Comparison of ENCODE assay signal across 13 cellular contexts in genomic region chrX:13716905-13717304, GRCh38. TPM values are rescaled to one million over a fixed set of nuclear protein-coding genes. Genes with fewer than 3 reads are reported as not detected.
A peak's percentile ranks its signal among the peaks of the same experiment; 100 is the strongest.
DNase-seq lines count a peak whose midpoint lies in the region; ATAC-seq lines count a peak whose summit lies in the region.
"Had no signal": no experiment of that assay in that cellular context is flagged by ENCODE, and none has a peak within 500 bp of the region (broad histone marks: within the 10 kb centered on the region; RNA-seq: fewer than 3 reads in every experiment).

No MANE protein-coding gene starts in this region.

- H3K27me3 Mint-ChIP-seq in activated CD4-positive, alpha-beta T cell treated with anti-CD3 and anti-CD28 coated beads for 36 hours: no peaks in the 10 kb centered on the region
- no peaks in the 10 kb centered on the region for H3K27me3 Mint-ChIP-seq in CD8-positive, alpha-beta memory T cell
- no peaks in the 10 kb centered on the region for H3K27me3 Mint-ChIP-seq in activated CD8-positive, alpha-beta T cell treated with anti-CD3 and anti-CD28 coated beads, Interleukin-2, amount 10 ng/mL, durations not matched to agents 7 days and 5 days (ENCODE audit: low read depth)
- no peaks in the 10 kb centered on the region for H3K27me3 Mint-ChIP-seq in naive thymus-derived CD8-positive, alpha-beta T cell
- H3K27me3 Mint-ChIP-seq: activated B cell treated with CpG ODN at 0.5 μM for 24 hours had no signal

- peaks cover 22% of the 10 kb centered on the region for H3K4me1 Mint-ChIP-seq in activated CD4-positive, alpha-beta T cell treated with anti-CD3 and anti-CD28 coated beads for 36 hours
- H3K4me1 Mint-ChIP-seq in CD8-positive, alpha-beta memory T cell: peaks cover 55 to 62% (median 62%) of the 10 kb centered on the region in 3 donors
- H3K4me1 Mint-ChIP-seq in activated CD8-positive, alpha-beta T cell treated with anti-CD3 and anti-CD28 coated beads, Interleukin-2, amount 10 ng/mL, durations not matched to agents 7 days and 5 days (ENCODE audit: low read depth): peaks cover 29% of the 10 kb centered on the region
- H3K4me1 Mint-ChIP-seq in naive thymus-derived CD8-positive, alpha-beta T cell: peaks cover 6 to 40% (median 24%) of the 10 kb centered on the region in 4 donors

- no peaks in the 10 kb centered on the region for H3K9me3 Mint-ChIP-seq in activated CD4-positive, alpha-beta T cell treated with anti-CD3 and anti-CD28 coated beads for 36 hours (ENCODE audit: low read depth)
- no peaks in the 10 kb centered on the region for H3K9me3 Mint-ChIP-seq in CD8-positive, alpha-beta memory T cell
- no peaks in the 10 kb centered on the region for H3K9me3 Mint-ChIP-seq in activated CD8-positive, alpha-beta T cell treated with anti-CD3 and anti-CD28 coated beads, Interleukin-2, amount 10 ng/mL, durations not matched to agents 7 days and 5 days (ENCODE audit: insufficient read depth)
- H3K9me3 Mint-ChIP-seq in naive thymus-derived CD8-positive, alpha-beta T cell: peaks cover 0 to 2% (median 0%) of the 10 kb centered on the region in 9 donors
- H3K9me3 Mint-ChIP-seq: activated B cell treated with CpG ODN at 0.5 μM for 24 hours had no signal

- no peak overlapping the region for H3K9ac ChIP-seq in Karpas-422 (ENCODE audit: low read length)

- peak; percentile 66 for ATAC-seq in activated CD4-positive, alpha-beta T cell treated with anti-CD3 and anti-CD28 coated beads for 36 hours
- no peak for ATAC-seq in activated CD8-positive, alpha-beta T cell treated with anti-CD3 and anti-CD28 coated beads, Interleukin-2, amount 10 ng/mL, durations not matched to agents 7 days and 5 days
- ATAC-seq in naive thymus-derived CD8-positive, alpha-beta T cell: peak; percentile 79
- no peak for ATAC-seq in HG03097 (IDR thresholded peaks at IDR 0.05; ENCODE audit: low FRiP score, unreplicated experiment)
- ATAC-seq: HCT116 had no signal

- no peak overlapping the region for H3K4me2 ChIP-seq in Karpas-422 (ENCODE audit: low read depth, low read length, poor library complexity, severe bottlenecking)

- H4K20me1 ChIP-seq in Karpas-422 (ENCODE audit: insufficient read depth, low read depth, low read length): no peaks in the 10 kb centered on the region

- intact Hi-C loops in activated CD4-positive, alpha-beta T cell treated with anti-CD3 and anti-CD28 coated beads for 36 hours (cut with DNase I, micrococcal nuclease): no loop called here

- no peaks in the 10 kb centered on the region for H3K9me2 ChIP-seq in Karpas-422 (replicated peaks; ENCODE audit: insufficient read depth, low read length)

- H3K27ac Mint-ChIP-seq in activated CD4-positive, alpha-beta T cell treated with anti-CD3 and anti-CD28 coated beads for 36 hours: no peak overlapping the region
- peak overlapping the region; percentile 82 to 97 (median 94) for H3K27ac Mint-ChIP-seq in CD8-positive, alpha-beta memory T cell
- peak overlapping the region; percentile 57 for H3K27ac Mint-ChIP-seq in activated CD8-positive, alpha-beta T cell treated with anti-CD3 and anti-CD28 coated beads, Interleukin-2, amount 10 ng/mL, durations not matched to agents 7 days and 5 days
- H3K27ac Mint-ChIP-seq in naive thymus-derived CD8-positive, alpha-beta T cell: peak overlapping the region in 8 of 10 donors; percentile 24 to 93 (median 81)
- H3K27ac Mint-ChIP-seq: activated B cell treated with CpG ODN at 0.5 μM for 24 hours had no signal

- CTCF ChIA-PET in activated CD4-positive, alpha-beta T cell treated with anti-CD3 and anti-CD28 coated beads for 36 hours (lab: Charles Lee): interaction anchor here (1.1 kb wide), 1 partner anchor 54 kb away, joined by 4 read pairs; no protein-coding TSS in a partner anchor
- CTCF ChIA-PET in CD8-positive, alpha-beta memory T cell (lab: Charles Lee): interaction anchor here (1.1 kb wide), 1 partner anchor 8 kb away, joined by 4 read pairs; no protein-coding TSS in a partner anchor
- CTCF ChIA-PET in activated CD8-positive, alpha-beta T cell treated with anti-CD3 and anti-CD28 coated beads, Interleukin-2, amount 10 ng/mL, durations not matched to agents 7 days and 5 days (lab: Charles Lee): no interaction called here

- peaks cover 34% of the 10 kb centered on the region for H3K79me2 ChIP-seq in Karpas-422 (ENCODE audit: low read length)

- H3K27me3 ChIP-seq in CD8-positive, alpha-beta memory T cell (ENCODE audit: insufficient read depth, low read length, poor library complexity, severe bottlenecking): no peaks in the 10 kb centered on the region
- H3K27me3 ChIP-seq in Karpas-422 (ENCODE audit: low read length): no peaks in the 10 kb centered on the region
- H3K27me3 ChIP-seq: colonic mucosa, SJSA1 had no signal

- DNase-seq in activated CD4-positive, alpha-beta T cell treated with anti-CD3 and anti-CD28 coated beads for 36 hours: peak; percentile 18
- DNase-seq in activated CD4-positive, alpha-beta T cell treated with anti-CD3 and anti-CD28 coated beads, Interleukin-2, amount 50 U/mL, for 48 hours: no peak
- DNase-seq in CD8-positive, alpha-beta memory T cell: peak; percentile 34 to 80 (median 52)
- peak; percentile 37 for DNase-seq in activated CD8-positive, alpha-beta T cell treated with anti-CD3 and anti-CD28 coated beads, Interleukin-2, amount 10 ng/mL, durations not matched to agents 7 days and 5 days
- DNase-seq in naive thymus-derived CD8-positive, alpha-beta T cell: peak in 6 of 10 donors; percentile 2 to 73 (median 28)
- no peak for DNase-seq in SKM-1 treated with dmso at 0.1 percent for 144 hours (lab: John Stamatoyannopoulos, UW; ENCODE audit: unreplicated experiment)
- no peak for DNase-seq in Karpas-422
- DNase-seq: activated B cell treated with CpG ODN at 0.5 μM for 24 hours, colonic mucosa, NCI-H2029 had no signal

- H3K9me3 ChIP-seq in CD8-positive, alpha-beta memory T cell (ENCODE audit: low read length): no peaks in the 10 kb centered on the region
- H3K9me3 ChIP-seq in Karpas-422 (ENCODE audit: low read length): no peaks in the 10 kb centered on the region
- H3K9me3 ChIP-seq: colonic mucosa, SJSA1 had no signal

- H3K36me3 Mint-ChIP-seq in activated CD4-positive, alpha-beta T cell treated with anti-CD3 and anti-CD28 coated beads for 36 hours (ENCODE audit: low read depth): peaks cover 21% of the 10 kb centered on the region
- H3K36me3 Mint-ChIP-seq in CD8-positive, alpha-beta memory T cell: peaks cover 16 to 57% (median 21%) of the 10 kb centered on the region in 3 donors
- H3K36me3 Mint-ChIP-seq in activated CD8-positive, alpha-beta T cell treated with anti-CD3 and anti-CD28 coated beads, Interleukin-2, amount 10 ng/mL, durations not matched to agents 7 days and 5 days (ENCODE audit: low read depth): peaks cover 58% of the 10 kb centered on the region
- H3K36me3 Mint-ChIP-seq in naive thymus-derived CD8-positive, alpha-beta T cell: peaks cover 0 to 45% (median 0%) of the 10 kb centered on the region in 3 donors

- peaks cover 34% of the 10 kb centered on the region for H3K4me1 ChIP-seq in CD8-positive, alpha-beta memory T cell (ENCODE audit: insufficient read depth, low read length)
- H3K4me1 ChIP-seq in Karpas-422 (ENCODE audit: low read length): peaks cover 9% of the 10 kb centered on the region
- H3K4me1 ChIP-seq: colonic mucosa had no signal

- peak overlapping the region; percentile 9 for H3K27ac ChIP-seq in CD8-positive, alpha-beta memory T cell (ENCODE audit: low read depth, low read length)
- H3K27ac ChIP-seq in Karpas-422 (ENCODE audit: low read length): no peak overlapping the region
- H3K27ac ChIP-seq: colonic mucosa, SJSA1 had no signal

- H3K36me3 ChIP-seq in CD8-positive, alpha-beta memory T cell (ENCODE audit: insufficient read depth, low read length): no peaks in the 10 kb centered on the region
- peaks cover 26% of the 10 kb centered on the region; the same call in 1 of the 2 replicates for H3K36me3 ChIP-seq in Karpas-422 (ENCODE audit: insufficient read depth, low read length)

- H2AFZ ChIP-seq in Karpas-422 (ENCODE audit: low read length): no peak overlapping the region

- POLR2A ChIA-PET in activated CD4-positive, alpha-beta T cell treated with anti-CD3 and anti-CD28 coated beads for 36 hours (lab: Charles Lee): no interaction called here
- POLR2A ChIA-PET in CD8-positive, alpha-beta memory T cell (lab: Charles Lee): no interaction called here
- POLR2A ChIA-PET in activated CD8-positive, alpha-beta T cell treated with anti-CD3 and anti-CD28 coated beads, Interleukin-2, amount 10 ng/mL, durations not matched to agents 7 days and 5 days (lab: Charles Lee): interaction anchor here (4.8 kb wide), 1 partner anchor 18 kb away, joined by 25 read pairs; the partner anchor contains the start of genes OFD1 and TRAPPC2
- POLR2A ChIA-PET in naive thymus-derived CD8-positive, alpha-beta T cell (lab: Charles Lee): interaction anchor here (0.7 kb wide), 1 partner anchor 10 kb away, joined by 5 read pairs; no protein-coding TSS in a partner anchor

- H3K4me3 ChIP-seq in CD8-positive, alpha-beta memory T cell (ENCODE audit: low read length): no peak overlapping the region
- no peak overlapping the region for H3K4me3 ChIP-seq in Karpas-422 (ENCODE audit: low read length)
- H3K4me3 ChIP-seq: colonic mucosa, SJSA1 had no signal

- no peak overlapping the region for H3K4me3 Mint-ChIP-seq in activated CD4-positive, alpha-beta T cell treated with anti-CD3 and anti-CD28 coated beads for 36 hours
- H3K4me3 Mint-ChIP-seq in CD8-positive, alpha-beta memory T cell: peak overlapping the region; percentile 20 to 88 (median 73)
- H3K4me3 Mint-ChIP-seq in activated CD8-positive, alpha-beta T cell treated with anti-CD3 and anti-CD28 coated beads, Interleukin-2, amount 10 ng/mL, durations not matched to agents 7 days and 5 days: no peak overlapping the region
- peak overlapping the region in 8 of 10 donors; percentile 29 to 77 (median 48) for H3K4me3 Mint-ChIP-seq in naive thymus-derived CD8-positive, alpha-beta T cell
- H3K4me3 Mint-ChIP-seq: activated B cell treated with CpG ODN at 0.5 μM for 24 hours had no signal

RNA-seq across cellular contexts. Expression of gene TRAPPC2, which starts 17.5 kb away (rescaled TPM):
- 10 to 100 TPM; 10.3 to 16.4 TPM for total RNA-seq in activated CD4-positive, alpha-beta T cell treated with anti-CD3 and anti-CD28 coated beads for 36 hours
- 10 to 100 TPM; 18.7 to 19.0 TPM for total RNA-seq in CD8-positive, alpha-beta memory T cell
- polyA plus RNA-seq in CD8-positive, alpha-beta memory T cell: 50.6 TPM
- total RNA-seq in activated CD8-positive, alpha-beta T cell treated with anti-CD3 and anti-CD28 coated beads, Interleukin-2, amount 10 ng/mL, durations not matched to agents 7 days and 5 days: 10 to 100 TPM; 21.6 to 23.2 TPM
- 10 to 100 TPM; 34.3 to 35.5 TPM for total RNA-seq in naive thymus-derived CD8-positive, alpha-beta T cell
- 10 to 100 TPM; 25.7 to 51.5 (median 31.9) TPM for polyA plus RNA-seq in naive thymus-derived CD8-positive, alpha-beta T cell
- total RNA-seq in Karpas-422 (2014; rRNA removed; shearing (Covaris generic); ENCODE audit: low replicate concordance): 29.5 and 60.5 TPM in 2 replicates

RNA-seq across cellular contexts. Expression of gene OFD1, which starts 17.6 kb away (rescaled TPM):
- 10 to 100 TPM; 28.0 to 32.4 TPM for total RNA-seq in activated CD4-positive, alpha-beta T cell treated with anti-CD3 and anti-CD28 coated beads for 36 hours
- 10 to 100 TPM; 29.1 to 30.4 TPM for total RNA-seq in CD8-positive, alpha-beta memory T cell
- 46.3 TPM for polyA plus RNA-seq in CD8-positive, alpha-beta memory T cell
- 10 to 100 TPM; 29.6 to 30.4 TPM for total RNA-seq in activated CD8-positive, alpha-beta T cell treated with anti-CD3 and anti-CD28 coated beads, Interleukin-2, amount 10 ng/mL, durations not matched to agents 7 days and 5 days
- total RNA-seq in naive thymus-derived CD8-positive, alpha-beta T cell: 100 to 1,000 TPM; 119 to 127 TPM
- 10 to 100 TPM; 27.3 to 37.6 (median 33.8) TPM for polyA plus RNA-seq in naive thymus-derived CD8-positive, alpha-beta T cell
- 68.4 and 76.3 TPM in 2 replicates for total RNA-seq in Karpas-422 (2014; rRNA removed; shearing (Covaris generic); ENCODE audit: low replicate concordance)

RNA-seq across cellular contexts. Expression of gene RAB9A, which starts 28.0 kb away (rescaled TPM):
- 10 to 100 TPM; 24.9 to 31.4 TPM for total RNA-seq in activated CD4-positive, alpha-beta T cell treated with anti-CD3 and anti-CD28 coated beads for 36 hours
- 10 to 100 TPM; 27.1 to 32.8 TPM for total RNA-seq in CD8-positive, alpha-beta memory T cell
- polyA plus RNA-seq in CD8-positive, alpha-beta memory T cell: 48.1 TPM
- 10 to 100 TPM; 10.6 to 11.2 TPM for total RNA-seq in activated CD8-positive, alpha-beta T cell treated with anti-CD3 and anti-CD28 coated beads, Interleukin-2, amount 10 ng/mL, durations not matched to agents 7 days and 5 days
- total RNA-seq in naive thymus-derived CD8-positive, alpha-beta T cell: 10 to 100 TPM; 13.7 to 14.0 TPM
- polyA plus RNA-seq in naive thymus-derived CD8-positive, alpha-beta T cell: 10 to 100 TPM; 15.6 to 22.1 (median 17.3) TPM
- total RNA-seq in Karpas-422 (2014; rRNA removed; shearing (Covaris generic); ENCODE audit: low replicate concordance): 56.6 and 59.3 TPM in 2 replicates

Comparison
In these comparisons a context has a peak if more than half of its experiments do, and no peak if none do; other contexts are left out.
1. DNase-seq: peak in activated CD4-positive, alpha-beta T cell treated with anti-CD3 and anti-CD28 coated beads for 36 hours (single experiment), CD8-positive, alpha-beta memory T cell (5 of 5), activated CD8-positive, alpha-beta T cell treated with anti-CD3 and anti-CD28 coated beads, Interleukin-2, amount 10 ng/mL, durations not matched to agents 7 days and 5 days (single experiment) and naive thymus-derived CD8-positive, alpha-beta T cell (6 of 10); none in activated CD4-positive, alpha-beta T cell treated with anti-CD3 and anti-CD28 coated beads, Interleukin-2, amount 50 U/mL, for 48 hours (0 of 2), SKM-1 treated with dmso at 0.1 percent for 144 hours (single experiment) and Karpas-422 (single experiment).
2. ATAC-seq: peak in activated CD4-positive, alpha-beta T cell treated with anti-CD3 and anti-CD28 coated beads for 36 hours (single experiment) and naive thymus-derived CD8-positive, alpha-beta T cell (2 of 2); none in activated CD8-positive, alpha-beta T cell treated with anti-CD3 and anti-CD28 coated beads, Interleukin-2, amount 10 ng/mL, durations not matched to agents 7 days and 5 days (single experiment) and HG03097 (single experiment).
3. H3K4me3 Mint-ChIP-seq: peak in CD8-positive, alpha-beta memory T cell (7 of 7) and naive thymus-derived CD8-positive, alpha-beta T cell (8 of 10); none in activated CD4-positive, alpha-beta T cell treated with anti-CD3 and anti-CD28 coated beads for 36 hours (single experiment) and activated CD8-positive, alpha-beta T cell treated with anti-CD3 and anti-CD28 coated beads, Interleukin-2, amount 10 ng/mL, durations not matched to agents 7 days and 5 days (single experiment).
4. POLR2A ChIA-PET loops: an anchor here in activated CD8-positive, alpha-beta T cell treated with anti-CD3 and anti-CD28 coated beads, Interleukin-2, amount 10 ng/mL, durations not matched to agents 7 days and 5 days (4.8 kb wide) and naive thymus-derived CD8-positive, alpha-beta T cell (0.7 kb wide); none called in activated CD4-positive, alpha-beta T cell treated with anti-CD3 and anti-CD28 coated beads for 36 hours and CD8-positive, alpha-beta memory T cell.